ENCODE assay signal across 1 cellular context in the genomic region with DNA sequence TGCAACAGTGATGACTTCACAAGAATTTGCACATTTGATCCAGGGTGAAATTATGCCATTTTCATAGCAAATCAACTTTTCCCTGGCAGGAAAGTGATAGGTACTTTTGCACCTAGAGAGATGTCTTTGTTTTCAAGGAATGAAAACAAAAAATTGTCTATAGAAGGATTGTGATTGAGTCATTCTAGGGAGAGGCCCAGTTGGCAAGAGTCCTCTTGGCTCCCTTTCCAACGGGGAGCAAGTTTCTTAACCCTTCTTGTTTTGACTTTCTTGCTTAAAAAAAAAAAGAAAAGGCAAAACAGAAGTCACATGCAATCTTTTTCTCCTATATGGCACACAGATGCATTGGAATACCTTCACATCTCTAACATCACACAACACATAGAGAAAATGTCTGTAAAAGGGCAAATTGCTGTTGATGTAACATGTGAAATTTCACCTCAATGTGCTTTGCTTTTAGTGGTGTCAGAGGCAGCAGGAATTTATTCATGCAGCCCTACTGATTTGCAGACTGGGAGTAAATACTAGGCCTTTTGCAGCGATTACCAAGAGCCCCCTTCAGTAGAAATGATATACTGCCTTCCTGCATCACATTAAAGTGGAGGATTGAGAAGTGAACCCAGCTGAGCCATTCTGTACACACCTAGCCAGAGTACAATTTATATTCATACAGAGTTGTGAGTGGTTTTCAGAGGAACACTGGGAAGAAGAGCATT.
TF ChIP-seq lines count a peak whose summit lies in the region.

No MANE protein-coding gene starts in this region.

TF ChIP-seq in SK-N-SH, 30 proteins besides CTCF, POLR2A, EP300 and RAD21 (continued from another document):
- TF ChIP-seq NFIC (IDR thresholded peaks at IDR 0.05; ENCODE audit: borderline replicate concordance) (no peak), GABPA (IDR thresholded peaks at IDR 0.05; ENCODE audit: low read depth) (no peak), GATA2 (CRISPR knock-in tag; IDR thresholded peaks at IDR 0.05) (no peak), CHD2 (IDR thresholded peaks at IDR 0.05; ENCODE audit: low read length, partially characterized antibody) (no peak)
- TF ChIP-seq, protein P1, sequence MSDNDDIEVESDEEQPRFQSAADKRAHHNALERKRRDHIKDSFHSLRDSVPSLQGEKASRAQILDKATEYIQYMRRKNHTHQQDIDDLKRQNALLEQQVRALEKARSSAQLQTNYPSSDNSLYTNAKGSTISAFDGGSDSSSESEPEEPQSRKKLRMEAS (IDR thresholded peaks at IDR 0.05; ENCODE audit: low read depth), result no peak
- TF ChIP-seq, protein P2, sequence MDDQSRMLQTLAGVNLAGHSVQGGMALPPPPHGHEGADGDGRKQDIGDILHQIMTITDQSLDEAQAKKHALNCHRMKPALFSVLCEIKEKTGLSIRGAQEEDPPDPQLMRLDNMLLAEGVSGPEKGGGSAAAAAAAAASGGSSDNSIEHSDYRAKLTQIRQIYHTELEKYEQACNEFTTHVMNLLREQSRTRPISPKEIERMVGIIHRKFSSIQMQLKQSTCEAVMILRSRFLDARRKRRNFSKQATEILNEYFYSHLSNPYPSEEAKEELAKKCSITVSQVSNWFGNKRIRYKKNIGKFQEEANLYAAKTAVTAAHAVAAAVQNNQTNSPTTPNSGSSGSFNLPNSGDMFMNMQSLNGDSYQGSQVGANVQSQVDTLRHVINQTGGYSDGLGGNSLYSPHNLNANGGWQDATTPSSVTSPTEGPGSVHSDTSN (IDR thresholded peaks at IDR 0.05), result no peak
TF ChIP-seq in SK-N-SH: peak in this region for 0.
